8 cellular contexts compared by ENCODE assay signal in the genomic region with DNA sequence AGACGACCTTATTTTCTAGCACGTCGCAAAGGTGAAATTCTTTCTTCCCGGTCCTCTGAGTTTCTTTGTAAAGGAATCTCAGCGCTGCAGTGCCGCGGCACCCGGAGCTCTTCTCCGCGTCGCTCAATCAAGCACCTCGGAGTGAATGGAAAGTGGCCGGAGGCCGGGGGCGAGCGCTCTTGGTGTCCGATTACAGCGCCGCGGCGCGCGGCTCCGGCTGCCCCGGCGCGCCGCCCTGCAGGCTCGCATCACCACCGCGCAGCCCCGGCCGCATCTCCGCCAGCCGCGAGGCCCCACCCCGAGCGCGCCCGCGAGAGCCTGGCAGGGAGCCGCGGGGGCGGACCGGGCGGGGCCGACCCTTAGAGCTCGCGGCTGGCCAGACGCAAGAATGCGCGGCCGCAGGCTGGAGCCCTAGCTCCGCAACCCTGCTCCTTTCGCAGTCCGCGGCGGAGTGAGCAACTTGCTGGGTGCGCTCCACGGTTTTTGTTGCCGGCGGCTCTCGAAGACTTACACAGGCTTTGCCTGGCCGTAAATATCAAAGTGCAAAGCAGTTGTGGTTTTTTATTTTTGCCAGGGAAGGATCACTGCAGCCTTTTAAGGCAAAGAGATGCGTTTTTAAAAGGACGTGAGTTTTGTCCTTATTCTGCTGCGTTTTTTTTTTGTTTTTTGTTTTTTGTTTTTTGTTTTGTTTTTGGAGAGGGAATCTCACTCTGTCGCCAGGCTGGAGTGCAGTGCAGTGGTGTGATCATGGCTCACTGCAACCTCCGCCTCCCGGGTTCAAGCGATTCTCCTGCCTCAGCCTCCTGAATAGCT. TPM values are rescaled to one million over a fixed set of nuclear protein-coding genes. Genes with fewer than 3 reads are reported as not detected.
DNase-seq lines count a peak whose midpoint lies in the region; ATAC-seq lines count a peak whose summit lies in the region.

A gene (minus strand): TSS at position 143 of the 813 bp plus-strand sequence. CDS start 2,270 bp downstream, outside the sequence.

- ATAC-seq in HG03095 (IDR thresholded peaks at IDR 0.05; ENCODE audit: unreplicated experiment), result peak; percentile 55
- peak; percentile 85 for ATAC-seq in activated naive CD8-positive, alpha-beta T cell treated with anti-CD3 and anti-CD28 coated beads, Interleukin-2, amount 50 U/mL, for 24 hours

- no CpG with 5 or more reads among the region's 71 CpGs for WGBS in neuronal stem cell (ENCODE audit: extremely low coverage in 2 of 2, insufficient read length in 2 of 2, insufficient replicate concordance in 1 of 2), 2 donors

- H2BK12ac ChIP-seq in neuronal stem cell (ENCODE audit: low read length), result no peak within 1 kb of the TSS

- no peak within 1 kb of the TSS for H4K91ac ChIP-seq in neuronal stem cell (ENCODE audit: low read depth, low read length, poor library complexity)

- no peak within 1 kb of the TSS for H2BK5ac ChIP-seq in neuronal stem cell (ENCODE audit: low read length)

- H3K23ac ChIP-seq in neuronal stem cell (ENCODE audit: low read depth, low read length, poor library complexity), result no peak within 1 kb of the TSS

- H4K8ac ChIP-seq in neuronal stem cell (ENCODE audit: low read depth, low read length), result no peak within 1 kb of the TSS

- H3K4me2 ChIP-seq in neuronal stem cell (ENCODE audit: insufficient read depth, low read length, poor library complexity, severe bottlenecking), result peak within 1 kb of the TSS; percentile 62

- peaks cover 7% of the 10 kb centered on the region for H3K4me1 Mint-ChIP-seq in activated naive CD8-positive, alpha-beta T cell treated with anti-CD3 and anti-CD28 coated beads, Interleukin-2, amount 50 U/mL, for 24 hours

- H2BK15ac ChIP-seq in neuronal stem cell (ENCODE audit: low read length), result no peak within 1 kb of the TSS

- H2AK5ac ChIP-seq in neuronal stem cell (ENCODE audit: low read depth, low read length), result no peak within 1 kb of the TSS

- no peak within 1 kb of the TSS for H3K27ac Mint-ChIP-seq in activated naive CD8-positive, alpha-beta T cell treated with anti-CD3 and anti-CD28 coated beads, Interleukin-2, amount 50 U/mL, for 24 hours

- no peak within 1 kb of the TSS for H3K4ac ChIP-seq in neuronal stem cell (ENCODE audit: low read length)

- H3K36me3 ChIP-seq in neuronal stem cell (replicated peaks in 1 of 2; ENCODE audit: control insufficient read depth in 2 of 2, insufficient read depth in 2 of 2, low read length in 2 of 2), result peaks cover 0 to 17% of the 10 kb centered on the region in 2 donors

- peaks cover 0 to 2% (median 0%) of the 10 kb centered on the region in 3 experiments for H3K27me3 ChIP-seq in neuronal stem cell (ENCODE audit: control insufficient read depth in 3 of 3, insufficient read depth in 3 of 3, low read depth in 1 of 3, low read length in 3 of 3)

- no peaks in the 10 kb centered on the region for H3K36me3 Mint-ChIP-seq in activated naive CD8-positive, alpha-beta T cell treated with anti-CD3 and anti-CD28 coated beads, Interleukin-2, amount 50 U/mL, for 24 hours (ENCODE audit: low read depth)

- H3K4me3 Mint-ChIP-seq in activated naive CD8-positive, alpha-beta T cell treated with anti-CD3 and anti-CD28 coated beads, Interleukin-2, amount 50 U/mL, for 24 hours, result peak within 1 kb of the TSS; percentile 59

- peak; percentile 3 for DNase-seq in stimulated activated CD4-positive, alpha-beta T cell treated with anti-CD3 and anti-CD28 coated beads, Interleukin-12 subunit alpha, Interleukin-12 subunit beta, amount 100 ng/mL, for 4 hours
- DNase-seq in stimulated activated CD4-positive, alpha-beta T cell treated with anti-CD3 and anti-CD28 coated beads, Interleukin-4, amount 100 ng/mL, for 24 hours, result no peak
- DNase-seq in NCI-H446 (lab: John Stamatoyannopoulos, UW), result peak; percentile 63 to 93
- peak; percentile 31 for DNase-seq in activated naive CD8-positive, alpha-beta T cell treated with anti-CD3 and anti-CD28 coated beads, Interleukin-2, amount 50 U/mL, for 24 hours
- DNase-seq in head of caudate nucleus, result peak; percentile 68 to 94 (median 87)
- DNase-seq in neuronal stem cell (ENCODE audit: low spot score), result peak; percentile 90
- no peak for DNase-seq in effector CD4-positive, alpha-beta T cell

- no peak within 1 kb of the TSS for H3K18ac ChIP-seq in neuronal stem cell (ENCODE audit: low read length)

- H2BK120ac ChIP-seq in neuronal stem cell (ENCODE audit: low read depth, low read length), result no peak within 1 kb of the TSS

- H3K79me1 ChIP-seq in neuronal stem cell (ENCODE audit: low read depth, low read length), result no peaks in the 10 kb centered on the region

- H3K9me3 ChIP-seq in neuronal stem cell (replicated peaks in 1 of 2; ENCODE audit: control insufficient read depth in 2 of 2, insufficient read depth in 1 of 2, low read depth in 1 of 2, low read length in 2 of 2), result no peaks in the 10 kb centered on the region

- no peak within 1 kb of the TSS for H3K9ac ChIP-seq in neuronal stem cell (ENCODE audit: low read depth, low read length, poor library complexity)

- H3K27ac ChIP-seq in neuronal stem cell (replicated peaks; ENCODE audit: low read length), result peak within 1 kb of the TSS; percentile 83

- H3K14ac ChIP-seq in neuronal stem cell (ENCODE audit: low read length), result no peak within 1 kb of the TSS

- peaks cover 42% of the 10 kb centered on the region for H3K27me3 Mint-ChIP-seq in activated naive CD8-positive, alpha-beta T cell treated with anti-CD3 and anti-CD28 coated beads, Interleukin-2, amount 50 U/mL, for 24 hours

- intact Hi-C loops in head of caudate nucleus (cut with DNase I), result no loop called here

- H3K4me3 ChIP-seq in neuronal stem cell (ENCODE audit: low read length in 2 of 2), result peak within 1 kb of the TSS; percentile 56 to 76

- peaks cover 2 to 6% of the 10 kb centered on the region in 2 donors for H3K4me1 ChIP-seq in neuronal stem cell (ENCODE audit: control insufficient read depth in 2 of 2, insufficient read depth in 1 of 2, low read depth in 1 of 2, low read length in 2 of 2)

- peak within 1 kb of the TSS; percentile 93 for H2AFZ ChIP-seq in neuronal stem cell (ENCODE audit: low read length)

- H3K9me3 Mint-ChIP-seq in activated naive CD8-positive, alpha-beta T cell treated with anti-CD3 and anti-CD28 coated beads, Interleukin-2, amount 50 U/mL, for 24 hours, result no peaks in the 10 kb centered on the region

RNA-seq across cellular contexts. Expression of the gene that starts here (rescaled TPM):
- polyA plus RNA-seq in neuronal stem cell (2013, experiment 1 of 2), result 0.49 TPM
- 0.61 TPM for polyA plus RNA-seq in neuronal stem cell (2013, experiment 2 of 2)

Comparison
In these comparisons a context has a peak if more than half of its experiments do, and no peak if none do; other contexts are left out.
1. DNase-seq: peak in stimulated activated CD4-positive, alpha-beta T cell treated with anti-CD3 and anti-CD28 coated beads, Interleukin-12 subunit alpha, Interleukin-12 subunit beta, amount 100 ng/mL, for 4 hours (single experiment), NCI-H446 (2 of 2), activated naive CD8-positive, alpha-beta T cell treated with anti-CD3 and anti-CD28 coated beads, Interleukin-2, amount 50 U/mL, for 24 hours (single experiment), head of caudate nucleus (42 of 42) and neuronal stem cell (single experiment); none in stimulated activated CD4-positive, alpha-beta T cell treated with anti-CD3 and anti-CD28 coated beads, Interleukin-4, amount 100 ng/mL, for 24 hours (single experiment) and effector CD4-positive, alpha-beta T cell (single experiment).